8 cellular contexts compared by ENCODE assay signal in the genomic region with DNA sequence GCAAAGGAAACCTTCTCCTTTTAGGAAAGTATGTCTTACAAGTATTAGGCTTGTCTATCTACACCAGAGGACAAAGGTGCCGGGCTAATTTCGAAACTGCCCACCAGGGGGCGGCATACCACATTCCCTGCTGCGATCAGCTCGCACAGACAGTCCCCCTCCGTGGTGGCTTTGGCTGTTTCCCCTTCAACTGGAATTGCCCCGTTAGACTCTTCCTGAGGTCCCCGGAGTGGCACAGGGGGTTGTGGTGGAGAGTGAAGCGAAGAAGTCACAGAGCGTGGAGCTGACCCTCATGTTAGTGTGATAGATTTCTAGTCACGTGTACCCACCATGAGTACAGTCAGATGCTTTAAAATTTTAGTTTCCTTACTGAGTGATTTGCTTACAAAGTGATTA. TPM values are rescaled to one million over a fixed set of nuclear protein-coding genes. Genes with fewer than 3 reads are reported as not detected.
A peak's percentile ranks its signal among the peaks of the same experiment; 100 is the strongest.
DNase-seq lines count a peak whose midpoint lies in the region; ATAC-seq and TF ChIP-seq lines count a peak whose summit lies in the region.

No MANE protein-coding gene starts in this region.

- H3K4me2 ChIP-seq in KMS-11: peak overlapping the region; percentile 88

- H3K27ac Mint-ChIP-seq in activated T-helper 2 cell treated with anti-CD3 and anti-CD28 coated beads, Interferon-gamma antibody, Interleukin-2, Interleukin-4, amounts not matched to agents 10 μg/mL and 5 μg/mL and 100 μg/mL, durations not matched to agents 14 hours and 24 hours and 36 hours: peak overlapping the region; percentile 99
- H3K27ac Mint-ChIP-seq in nephron progenitor cell: no peak overlapping the region
- H3K27ac Mint-ChIP-seq in stimulated activated naive CD8-positive, alpha-beta T cell treated with anti-CD3 and anti-CD28 coated beads, Interleukin-15, amount 100 ng/mL, for 72 hours: peak overlapping the region; percentile 97 to 98

- no peaks in the 10 kb centered on the region for H3K79me2 ChIP-seq in KMS-11 (ENCODE audit: insufficient read depth, low read depth)

- H3K4me1 ChIP-seq in KMS-11 (ENCODE audit: low read depth, poor library complexity, severe bottlenecking): peaks cover 29% of the 10 kb centered on the region

- TF ChIP-seq CTCF in KMS-11 (conservative IDR thresholded peaks at IDR 0.05; ENCODE audit: low read depth, low read length): peak; percentile 84
- TF ChIP-seq CTCF in fibroblast of villous mesenchyme (IDR thresholded peaks at IDR 0.05; ENCODE audit: insufficient read depth, low read depth, low read length): peak; percentile 92
- TF ChIP-seq CTCF in nephron progenitor cell (IDR thresholded peaks at IDR 0.05): peak; percentile 96

- H4K20me1 ChIP-seq in KMS-11 (ENCODE audit: insufficient read depth): no peaks in the 10 kb centered on the region

- ATAC-seq in GM21786 (IDR thresholded peaks at IDR 0.05; ENCODE audit: unreplicated experiment): peak; percentile 52
- ATAC-seq in stimulated activated naive CD8-positive, alpha-beta T cell treated with anti-CD3 and anti-CD28 coated beads, Interleukin-15, amount 100 ng/mL, for 72 hours: peak; percentile 83

- H3K4me3 ChIP-seq in KMS-11 (IDR thresholded peaks at IDR 0.05; ENCODE audit: insufficient read depth, low read depth, low read length): no peak overlapping the region
- H3K4me3 ChIP-seq in fibroblast of villous mesenchyme (ENCODE audit: low read depth, low read length): peak overlapping the region; percentile 58

- H3K27ac ChIP-seq in KMS-11: peak overlapping the region; percentile 37; the same call in 1 of the 2 replicates

- no peaks in the 10 kb centered on the region for H3K9me3 Mint-ChIP-seq in activated T-helper 2 cell treated with anti-CD3 and anti-CD28 coated beads, Interferon-gamma antibody, Interleukin-2, Interleukin-4, amounts not matched to agents 10 μg/mL and 5 μg/mL and 100 μg/mL, durations not matched to agents 14 hours and 24 hours and 36 hours
- H3K9me3 Mint-ChIP-seq in nephron progenitor cell: no peaks in the 10 kb centered on the region
- no peaks in the 10 kb centered on the region for H3K9me3 Mint-ChIP-seq in stimulated activated naive CD8-positive, alpha-beta T cell treated with anti-CD3 and anti-CD28 coated beads, Interleukin-15, amount 100 ng/mL, for 72 hours

- peak overlapping the region; percentile 55; the same call in 1 of the 2 replicates for H3K9ac ChIP-seq in KMS-11

- DNase-seq in Daoy (ENCODE audit: low read depth) (peak; percentile 88), RKO (ENCODE audit: low spot score) (peak; percentile 81), fibroblast of villous mesenchyme (ENCODE audit: low read depth) (peak; percentile 75), nephron progenitor cell (peak; percentile 93)
- peak; percentile 81 for DNase-seq in activated T-helper 2 cell treated with anti-CD3 and anti-CD28 coated beads, Interferon-gamma antibody, Interleukin-2, Interleukin-4, amounts not matched to agents 10 μg/mL and 5 μg/mL and 100 μg/mL, durations not matched to agents 14 hours and 24 hours and 36 hours (ENCODE audit: low spot score)
- peak; percentile 87 to 89 for DNase-seq in stimulated activated naive CD8-positive, alpha-beta T cell treated with anti-CD3 and anti-CD28 coated beads, Interleukin-15, amount 100 ng/mL, for 72 hours

- H3K4me1 Mint-ChIP-seq in activated T-helper 2 cell treated with anti-CD3 and anti-CD28 coated beads, Interferon-gamma antibody, Interleukin-2, Interleukin-4, amounts not matched to agents 10 μg/mL and 5 μg/mL and 100 μg/mL, durations not matched to agents 14 hours and 24 hours and 36 hours (ENCODE audit: low read depth): peaks cover 58% of the 10 kb centered on the region
- H3K4me1 Mint-ChIP-seq in nephron progenitor cell: peaks cover 37% of the 10 kb centered on the region
- peaks cover 69% of the 10 kb centered on the region for H3K4me1 Mint-ChIP-seq in stimulated activated naive CD8-positive, alpha-beta T cell treated with anti-CD3 and anti-CD28 coated beads, Interleukin-15, amount 100 ng/mL, for 72 hours

- H3K4me3 Mint-ChIP-seq in activated T-helper 2 cell treated with anti-CD3 and anti-CD28 coated beads, Interferon-gamma antibody, Interleukin-2, Interleukin-4, amounts not matched to agents 10 μg/mL and 5 μg/mL and 100 μg/mL, durations not matched to agents 14 hours and 24 hours and 36 hours (ENCODE audit: low read depth): peak overlapping the region; percentile 81
- peak overlapping the region; percentile 78 for H3K4me3 Mint-ChIP-seq in nephron progenitor cell
- peak overlapping the region; percentile 76 to 82 for H3K4me3 Mint-ChIP-seq in stimulated activated naive CD8-positive, alpha-beta T cell treated with anti-CD3 and anti-CD28 coated beads, Interleukin-15, amount 100 ng/mL, for 72 hours

- H3K36me3 ChIP-seq in KMS-11 (ENCODE audit: insufficient read depth): no peaks in the 10 kb centered on the region

- intact Hi-C loops in activated T-helper 2 cell treated with anti-CD3 and anti-CD28 coated beads, Interferon-gamma antibody, Interleukin-2, Interleukin-4, amounts not matched to agents 10 μg/mL and 5 μg/mL and 100 μg/mL, durations not matched to agents 14 hours and 24 hours and 36 hours (cut with micrococcal nuclease): loop anchor here (1.0 to 10.0 kb wide), 10 partner anchors 20 to 1106 kb away; a partner anchor contains a TSS

- no peaks in the 10 kb centered on the region for H3K36me3 Mint-ChIP-seq in activated T-helper 2 cell treated with anti-CD3 and anti-CD28 coated beads, Interferon-gamma antibody, Interleukin-2, Interleukin-4, amounts not matched to agents 10 μg/mL and 5 μg/mL and 100 μg/mL, durations not matched to agents 14 hours and 24 hours and 36 hours (ENCODE audit: low read depth)
- H3K36me3 Mint-ChIP-seq in nephron progenitor cell (ENCODE audit: low read depth): no peaks in the 10 kb centered on the region

- H3K27me3 Mint-ChIP-seq in activated T-helper 2 cell treated with anti-CD3 and anti-CD28 coated beads, Interferon-gamma antibody, Interleukin-2, Interleukin-4, amounts not matched to agents 10 μg/mL and 5 μg/mL and 100 μg/mL, durations not matched to agents 14 hours and 24 hours and 36 hours (ENCODE audit: low read depth): no peaks in the 10 kb centered on the region
- H3K27me3 Mint-ChIP-seq in nephron progenitor cell (ENCODE audit: low read depth, poor library complexity): no peaks in the 10 kb centered on the region
- H3K27me3 Mint-ChIP-seq in stimulated activated naive CD8-positive, alpha-beta T cell treated with anti-CD3 and anti-CD28 coated beads, Interleukin-15, amount 100 ng/mL, for 72 hours: no peaks in the 10 kb centered on the region

- no peaks in the 10 kb centered on the region for H3K27me3 ChIP-seq in KMS-11 (ENCODE audit: insufficient read depth, low read depth)

- peak overlapping the region; percentile 77 for H2AFZ ChIP-seq in KMS-11 (ENCODE audit: low read depth)

RNA-seq across cellular contexts. Expression of a gene that starts 17.5 kb away (rescaled TPM):
- total RNA-seq in Daoy (2014; rRNA removed; shearing (Covaris generic)): 497 and 636 TPM in 2 replicates
- 142 and 146 TPM in 2 replicates for total RNA-seq in activated T-helper 2 cell treated with anti-CD3 and anti-CD28 coated beads, Interferon-gamma antibody, Interleukin-2, Interleukin-4, amounts not matched to agents 10 μg/mL and 5 μg/mL and 100 μg/mL, durations not matched to agents 14 hours and 24 hours and 36 hours
- 158 and 180 TPM in 2 replicates for total RNA-seq in fibroblast of villous mesenchyme

RNA-seq across cellular contexts. Expression of a gene that starts 20.3 kb away (rescaled TPM):
- 62.4 and 64.4 TPM in 2 replicates for total RNA-seq in Daoy (2014; rRNA removed; shearing (Covaris generic))
- total RNA-seq in activated T-helper 2 cell treated with anti-CD3 and anti-CD28 coated beads, Interferon-gamma antibody, Interleukin-2, Interleukin-4, amounts not matched to agents 10 μg/mL and 5 μg/mL and 100 μg/mL, durations not matched to agents 14 hours and 24 hours and 36 hours: 41.3 and 44.3 TPM in 2 replicates
- total RNA-seq in fibroblast of villous mesenchyme: 39.0 and 48.4 TPM in 2 replicates

RNA-seq across cellular contexts. Expression of a gene that starts 39.3 kb away (rescaled TPM):
- total RNA-seq in Daoy (2014; rRNA removed; shearing (Covaris generic)): 8.5 and 10.3 TPM in 2 replicates
- total RNA-seq in activated T-helper 2 cell treated with anti-CD3 and anti-CD28 coated beads, Interferon-gamma antibody, Interleukin-2, Interleukin-4, amounts not matched to agents 10 μg/mL and 5 μg/mL and 100 μg/mL, durations not matched to agents 14 hours and 24 hours and 36 hours: 1.3 and 1.4 TPM in 2 replicates
- 2.9 and 4.7 TPM in 2 replicates for total RNA-seq in fibroblast of villous mesenchyme
